ENCODE assay signal across 8 cellular contexts in the genomic region with DNA sequence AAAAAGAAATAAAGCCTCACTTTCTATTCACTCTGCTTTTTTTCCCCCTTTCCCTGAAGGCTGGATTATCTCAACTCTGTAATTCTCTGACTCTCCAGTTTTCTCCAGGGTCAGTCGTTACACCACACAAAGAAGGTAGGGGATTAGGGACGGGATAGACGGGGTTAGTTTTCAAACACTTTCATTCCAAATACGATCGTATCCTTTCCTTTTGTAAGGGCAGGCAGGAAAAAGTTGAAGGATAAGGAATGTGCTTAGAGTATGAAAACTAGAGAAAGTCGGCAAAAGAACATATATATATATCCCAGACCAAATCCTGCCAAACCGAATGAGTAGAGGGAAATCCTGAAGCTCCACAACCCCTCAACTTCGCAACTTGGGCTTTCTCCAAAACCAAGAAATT. TPM values are rescaled to one million over a fixed set of nuclear protein-coding genes. Genes with fewer than 3 reads are reported as not detected.
DNase-seq lines count a peak whose midpoint lies in the region; ATAC-seq and TF ChIP-seq lines count a peak whose summit lies in the region.

No MANE protein-coding gene starts in this region.

- H3K4me2 ChIP-seq in KMS-11, result peak overlapping the region; percentile 89

- H3K4me1 Mint-ChIP-seq in naive B cell, result peaks cover 57 to 80% (median 71%) of the 10 kb centered on the region in 3 donors

- no peaks in the 10 kb centered on the region for H4K20me1 ChIP-seq in KMS-11 (ENCODE audit: insufficient read depth)

- peaks cover 14% of the 10 kb centered on the region; the same call in 1 of the 2 replicates for H3K36me3 ChIP-seq in ACC112 (ENCODE audit: insufficient read depth, low read length)
- peaks cover 4% of the 10 kb centered on the region; the same call in 1 of the 2 replicates for H3K36me3 ChIP-seq in KMS-11 (ENCODE audit: insufficient read depth)

- H3K27me3 ChIP-seq in ACC112 (ENCODE audit: insufficient read depth, low read length) (no peaks in the 10 kb centered on the region), KMS-11 (ENCODE audit: insufficient read depth, low read depth) (no peaks in the 10 kb centered on the region)

- peak overlapping the region; percentile 19 for H2AFZ ChIP-seq in ACC112 (ENCODE audit: low read length, unreplicated experiment)
- H2AFZ ChIP-seq in KMS-11 (ENCODE audit: low read depth), result peak overlapping the region; percentile 28

- H3K27ac Mint-ChIP-seq in naive B cell, result peak overlapping the region; percentile 82 to 98 (median 96)

- DNase-seq in caudate nucleus (lab: John Stamatoyannopoulos, UW) (no peak), naive B cell (no peak), GDM1 (lab: John Stamatoyannopoulos, UW) (no peak)

- no peak; the same call in 1 of the 2 replicates for TF ChIP-seq CTCF in KMS-11 (conservative IDR thresholded peaks at IDR 0.05; ENCODE audit: low read depth, low read length)

- peak overlapping the region; percentile 86 for H3K4me3 ChIP-seq in ACC112 (ENCODE audit: low read depth, low read length)
- no peak overlapping the region for H3K4me3 ChIP-seq in KMS-11 (IDR thresholded peaks at IDR 0.05; ENCODE audit: insufficient read depth, low read depth, low read length)

- H3K79me2 ChIP-seq in ACC112 (ENCODE audit: control insufficient read depth, insufficient read depth, low read length, unreplicated experiment) (peaks cover 6% of the 10 kb centered on the region), KMS-11 (ENCODE audit: insufficient read depth, low read depth) (peaks cover 26% of the 10 kb centered on the region; the same call in 1 of the 2 replicates)

- peak overlapping the region; percentile 87 to 100 (median 98) for H3K4me3 Mint-ChIP-seq in naive B cell

- H3K4me1 ChIP-seq in ACC112 (ENCODE audit: control insufficient read depth, insufficient read depth, low read length, unreplicated experiment) (peaks cover 16% of the 10 kb centered on the region), KMS-11 (ENCODE audit: low read depth, poor library complexity, severe bottlenecking) (peaks cover 34% of the 10 kb centered on the region)

- peaks cover 0 to 18% of the 10 kb centered on the region in 2 donors for H3K36me3 Mint-ChIP-seq in naive B cell

- ATAC-seq in naive B cell (ENCODE audit: low read depth in 2 of 2) (no peak), HG03159 (IDR thresholded peaks at IDR 0.05; ENCODE audit: unreplicated experiment) (no peak), HG03097 (IDR thresholded peaks at IDR 0.05; ENCODE audit: low FRiP score, unreplicated experiment) (no peak), HG02623 (IDR thresholded peaks at IDR 0.05; ENCODE audit: unreplicated experiment) (no peak)

- H3K27ac ChIP-seq in ACC112 (ENCODE audit: low read depth, low read length) (peak overlapping the region; percentile 43), KMS-11 (peak overlapping the region; percentile 58), caudate nucleus (ENCODE audit: low read depth, low read length) (peak overlapping the region; percentile 87)

- no peaks in the 10 kb centered on the region for H3K27me3 Mint-ChIP-seq in naive B cell

- H3K9me3 Mint-ChIP-seq in naive B cell, result no peaks in the 10 kb centered on the region

- H3K9ac ChIP-seq in KMS-11, result peak overlapping the region; percentile 37

RNA-seq across cellular contexts. Expression of a gene that starts 0.6 kb away (rescaled TPM):
- polyA plus RNA-seq in naive B cell (ENCODE audit: low read depth in 6 of 6), result 100 to 1,000 TPM; 145 to 293 (median 196) TPM

RNA-seq across cellular contexts. Expression of a gene that starts 9.4 kb away (rescaled TPM):
- 1 to 10 TPM; 1.0 to 7.8 (median 3.4) TPM for polyA plus RNA-seq in naive B cell (ENCODE audit: low read depth in 6 of 6)

RNA-seq across cellular contexts. Expression of a gene that starts 11.1 kb away (rescaled TPM):
- polyA plus RNA-seq in naive B cell (ENCODE audit: low read depth in 6 of 6), result 1,000 to 10,000 TPM; 5,503 to 9,903 (median 8,851) TPM

RNA-seq across cellular contexts. Expression of a gene that starts 23.1 kb away (rescaled TPM):
- polyA plus RNA-seq in naive B cell (ENCODE audit: low read depth in 6 of 6), result 100 to 1,000 TPM; 124 to 141 (median 132) TPM

RNA-seq across cellular contexts. Expression of a gene that starts 24.9 kb away (rescaled TPM):
- polyA plus RNA-seq in naive B cell (ENCODE audit: low read depth in 6 of 6), result 10 to 100 TPM; 14.2 to 35.1 (median 20.2) TPM
